In the genomic region with DNA sequence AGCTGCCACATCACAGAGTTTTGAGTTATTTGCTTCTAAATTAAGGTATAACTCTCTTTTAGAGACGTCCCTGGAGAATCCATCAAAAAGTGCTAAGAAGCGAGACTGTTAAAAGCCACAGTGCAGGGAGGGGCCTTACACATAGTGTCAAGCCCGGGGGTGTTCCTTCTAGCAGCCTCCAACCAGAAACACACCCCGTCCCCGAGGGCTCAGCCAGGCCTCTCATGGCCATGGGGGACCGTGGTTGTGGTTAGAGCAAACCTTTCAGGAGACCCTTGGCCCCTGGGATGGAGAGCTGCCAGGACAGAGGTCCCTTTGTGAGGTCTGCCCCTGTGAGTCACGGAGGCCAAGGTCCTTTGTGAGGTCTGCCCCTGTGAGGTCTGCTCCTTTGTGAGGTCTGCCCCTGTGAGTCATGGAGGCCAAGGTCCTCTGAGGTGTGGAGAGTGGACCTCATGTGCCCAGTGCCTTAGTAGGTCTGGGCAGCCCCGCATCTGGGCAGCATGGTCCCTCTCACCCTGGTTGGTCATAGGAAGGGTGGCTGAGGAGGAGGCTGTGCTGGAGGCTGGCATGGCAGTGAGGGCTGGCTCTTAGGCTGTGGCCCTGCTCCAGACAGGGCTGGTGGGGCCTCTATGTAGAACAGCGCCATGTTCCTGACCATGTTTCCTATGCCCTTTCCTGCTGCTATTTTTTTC, we compare ENCODE assay signal across 1 cellular context.
TF ChIP-seq lines count a peak whose summit lies in the region.

No MANE protein-coding gene starts in this region.

TF ChIP-seq in HepG2, 621 proteins besides CTCF, POLR2A, EP300 and RAD21 (continued from another document and continues in another):
- TF ChIP-seq NR2F2 (IDR thresholded peaks at IDR 0.05; ENCODE audit: borderline replicate concordance, low read depth): peak; percentile 92
- TF ChIP-seq ZNF713 (CRISPR knock-in tag; IDR thresholded peaks at IDR 0.05): no peak
- TF ChIP-seq ZNF570 (CRISPR knock-in tag; IDR thresholded peaks at IDR 0.05; ENCODE audit: borderline replicate concordance): no peak
- TF ChIP-seq POLR2AphosphoS2 (IDR thresholded peaks at IDR 0.05; ENCODE audit: low read depth, low read length): peak; percentile 81; the same call in 1 of the 2 replicates
- TF ChIP-seq ZNF672 (CRISPR knock-in tag; IDR thresholded peaks at IDR 0.05): no peak
- TF ChIP-seq NFRKB (IDR thresholded peaks at IDR 0.05): no peak
- TF ChIP-seq, protein P1, sequence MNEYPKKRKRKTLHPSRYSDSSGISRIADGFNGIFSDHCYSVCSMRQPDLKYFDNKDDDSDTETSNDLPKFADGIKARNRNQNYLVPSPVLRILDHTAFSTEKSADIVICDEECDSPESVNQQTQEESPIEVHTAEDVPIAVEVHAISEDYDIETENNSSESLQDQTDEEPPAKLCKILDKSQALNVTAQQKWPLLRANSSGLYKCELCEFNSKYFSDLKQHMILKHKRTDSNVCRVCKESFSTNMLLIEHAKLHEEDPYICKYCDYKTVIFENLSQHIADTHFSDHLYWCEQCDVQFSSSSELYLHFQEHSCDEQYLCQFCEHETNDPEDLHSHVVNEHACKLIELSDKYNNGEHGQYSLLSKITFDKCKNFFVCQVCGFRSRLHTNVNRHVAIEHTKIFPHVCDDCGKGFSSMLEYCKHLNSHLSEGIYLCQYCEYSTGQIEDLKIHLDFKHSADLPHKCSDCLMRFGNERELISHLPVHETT (CRISPR knock-in tag; conservative IDR thresholded peaks at IDR 0.05): 0 out of 2 replicates have a peak, but pooled peaks have one; percentile 58
- TF ChIP-seq, protein P2, sequence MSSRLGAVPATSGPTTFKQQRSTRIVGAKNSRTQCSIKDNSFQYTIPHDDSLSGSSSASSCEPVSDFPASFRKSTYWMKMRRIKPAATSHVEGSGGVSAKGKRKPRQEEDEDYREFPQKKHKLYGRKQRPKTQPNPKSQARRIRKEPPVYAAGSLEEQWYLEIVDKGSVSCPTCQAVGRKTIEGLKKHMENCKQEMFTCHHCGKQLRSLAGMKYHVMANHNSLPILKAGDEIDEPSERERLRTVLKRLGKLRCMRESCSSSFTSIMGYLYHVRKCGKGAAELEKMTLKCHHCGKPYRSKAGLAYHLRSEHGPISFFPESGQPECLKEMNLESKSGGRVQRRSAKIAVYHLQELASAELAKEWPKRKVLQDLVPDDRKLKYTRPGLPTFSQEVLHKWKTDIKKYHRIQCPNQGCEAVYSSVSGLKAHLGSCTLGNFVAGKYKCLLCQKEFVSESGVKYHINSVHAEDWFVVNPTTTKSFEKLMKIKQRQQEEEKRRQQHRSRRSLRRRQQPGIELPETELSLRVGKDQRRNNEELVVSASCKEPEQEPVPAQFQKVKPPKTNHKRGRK (CRISPR knock-in tag; IDR thresholded peaks at IDR 0.05): no peak
- TF ChIP-seq, protein P3, sequence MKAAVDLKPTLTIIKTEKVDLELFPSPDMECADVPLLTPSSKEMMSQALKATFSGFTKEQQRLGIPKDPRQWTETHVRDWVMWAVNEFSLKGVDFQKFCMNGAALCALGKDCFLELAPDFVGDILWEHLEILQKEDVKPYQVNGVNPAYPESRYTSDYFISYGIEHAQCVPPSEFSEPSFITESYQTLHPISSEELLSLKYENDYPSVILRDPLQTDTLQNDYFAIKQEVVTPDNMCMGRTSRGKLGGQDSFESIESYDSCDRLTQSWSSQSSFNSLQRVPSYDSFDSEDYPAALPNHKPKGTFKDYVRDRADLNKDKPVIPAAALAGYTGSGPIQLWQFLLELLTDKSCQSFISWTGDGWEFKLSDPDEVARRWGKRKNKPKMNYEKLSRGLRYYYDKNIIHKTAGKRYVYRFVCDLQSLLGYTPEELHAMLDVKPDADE (CRISPR knock-in tag; IDR thresholded peaks at IDR 0.05): no peak
- TF ChIP-seq HMG20B (CRISPR knock-in tag; conservative IDR thresholded peaks at IDR 0.05): peak; percentile 52; the same call in 1 of the 2 replicates
- peak; percentile 96 for TF ChIP-seq ZBTB7A (CRISPR knock-in tag; IDR thresholded peaks at IDR 0.05)
- TF ChIP-seq ZNF879 (CRISPR knock-in tag; IDR thresholded peaks at IDR 0.05): no peak
- peak; percentile 7 for TF ChIP-seq IKZF4 (CRISPR knock-in tag; IDR thresholded peaks at IDR 0.05; ENCODE audit: borderline replicate concordance, low read depth, not compliant biosample characterization)
- TF ChIP-seq MYNN (CRISPR knock-in tag; IDR thresholded peaks at IDR 0.05; ENCODE audit: low read depth): 0 out of 2 replicates have a peak, but pooled peaks have one; percentile 37
- TF ChIP-seq ZNF572 (CRISPR knock-in tag; IDR thresholded peaks at IDR 0.05): no peak
- TF ChIP-seq, protein P4, sequence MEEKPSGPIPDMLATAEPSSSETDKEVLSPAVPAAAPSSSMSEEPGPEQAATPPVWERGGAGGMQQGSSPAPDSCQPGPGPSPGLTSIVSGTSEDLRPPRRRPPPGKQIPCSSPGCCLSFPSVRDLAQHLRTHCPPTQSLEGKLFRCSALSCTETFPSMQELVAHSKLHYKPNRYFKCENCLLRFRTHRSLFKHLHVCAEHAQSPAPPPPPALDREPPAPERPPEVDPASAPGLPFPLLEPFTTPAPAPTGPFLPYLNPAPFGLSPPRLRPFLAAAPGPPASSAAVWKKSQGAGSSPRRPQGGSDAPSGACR (CRISPR knock-in tag; IDR thresholded peaks at IDR 0.05): peak; percentile 98; the same call in 1 of the 2 replicates
- TF ChIP-seq, protein P5, sequence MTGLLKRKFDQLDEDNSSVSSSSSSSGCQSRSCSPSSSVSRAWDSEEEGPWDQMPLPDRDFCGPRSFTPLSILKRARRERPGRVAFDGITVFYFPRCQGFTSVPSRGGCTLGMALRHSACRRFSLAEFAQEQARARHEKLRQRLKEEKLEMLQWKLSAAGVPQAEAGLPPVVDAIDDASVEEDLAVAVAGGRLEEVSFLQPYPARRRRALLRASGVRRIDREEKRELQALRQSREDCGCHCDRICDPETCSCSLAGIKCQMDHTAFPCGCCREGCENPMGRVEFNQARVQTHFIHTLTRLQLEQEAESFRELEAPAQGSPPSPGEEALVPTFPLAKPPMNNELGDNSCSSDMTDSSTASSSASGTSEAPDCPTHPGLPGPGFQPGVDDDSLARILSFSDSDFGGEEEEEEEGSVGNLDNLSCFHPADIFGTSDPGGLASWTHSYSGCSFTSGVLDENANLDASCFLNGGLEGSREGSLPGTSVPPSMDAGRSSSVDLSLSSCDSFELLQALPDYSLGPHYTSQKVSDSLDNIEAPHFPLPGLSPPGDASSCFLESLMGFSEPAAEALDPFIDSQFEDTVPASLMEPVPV (CRISPR knock-in tag; IDR thresholded peaks at IDR 0.05): peak; percentile 71; the same call in 1 of the 2 replicates
- TF ChIP-seq, protein P6, sequence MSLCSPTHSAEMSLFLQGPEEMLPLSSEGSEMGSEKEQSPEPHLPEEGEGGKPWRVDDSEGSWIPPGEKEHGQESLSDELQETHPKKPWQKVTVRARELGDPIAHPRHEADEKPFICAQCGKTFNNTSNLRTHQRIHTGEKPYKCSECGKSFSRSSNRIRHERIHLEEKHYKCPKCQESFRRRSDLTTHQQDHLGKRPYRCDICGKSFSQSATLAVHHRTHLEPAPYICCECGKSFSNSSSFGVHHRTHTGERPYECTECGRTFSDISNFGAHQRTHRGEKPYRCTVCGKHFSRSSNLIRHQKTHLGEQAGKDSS (CRISPR knock-in tag; IDR thresholded peaks at IDR 0.05; ENCODE audit: borderline replicate concordance, low read depth): peak; percentile 81
- peak; percentile 85 for TF ChIP-seq ZFY (CRISPR knock-in tag; IDR thresholded peaks at IDR 0.05)
- no peak for TF ChIP-seq SYNCRIP (IDR thresholded peaks at IDR 0.05; ENCODE audit: insufficient read depth, low read depth, low read length)
- TF ChIP-seq, protein P7, sequence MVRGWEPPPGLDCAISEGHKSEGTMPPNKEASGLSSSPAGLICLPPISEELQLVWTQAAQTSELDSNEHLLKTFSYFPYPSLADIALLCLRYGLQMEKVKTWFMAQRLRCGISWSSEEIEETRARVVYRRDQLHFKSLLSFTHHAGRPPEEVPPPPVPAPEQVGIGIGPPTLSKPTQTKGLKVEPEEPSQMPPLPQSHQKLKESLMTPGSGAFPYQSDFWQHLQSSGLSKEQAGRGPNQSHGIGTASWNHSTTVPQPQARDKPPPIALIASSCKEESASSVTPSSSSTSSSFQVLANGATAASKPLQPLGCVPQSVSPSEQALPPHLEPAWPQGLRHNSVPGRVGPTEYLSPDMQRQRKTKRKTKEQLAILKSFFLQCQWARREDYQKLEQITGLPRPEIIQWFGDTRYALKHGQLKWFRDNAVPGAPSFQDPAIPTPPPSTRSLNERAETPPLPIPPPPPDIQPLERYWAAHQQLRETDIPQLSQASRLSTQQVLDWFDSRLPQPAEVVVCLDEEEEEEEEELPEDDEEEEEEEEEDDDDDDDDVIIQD (CRISPR knock-in tag; IDR thresholded peaks at IDR 0.05; ENCODE audit: low read depth): peak; percentile 78; the same call in 1 of the 2 replicates
- TF ChIP-seq ZNF781 (CRISPR knock-in tag; IDR thresholded peaks at IDR 0.05; ENCODE audit: borderline replicate concordance, not compliant biosample characterization): no peak
- TF ChIP-seq, protein P8, sequence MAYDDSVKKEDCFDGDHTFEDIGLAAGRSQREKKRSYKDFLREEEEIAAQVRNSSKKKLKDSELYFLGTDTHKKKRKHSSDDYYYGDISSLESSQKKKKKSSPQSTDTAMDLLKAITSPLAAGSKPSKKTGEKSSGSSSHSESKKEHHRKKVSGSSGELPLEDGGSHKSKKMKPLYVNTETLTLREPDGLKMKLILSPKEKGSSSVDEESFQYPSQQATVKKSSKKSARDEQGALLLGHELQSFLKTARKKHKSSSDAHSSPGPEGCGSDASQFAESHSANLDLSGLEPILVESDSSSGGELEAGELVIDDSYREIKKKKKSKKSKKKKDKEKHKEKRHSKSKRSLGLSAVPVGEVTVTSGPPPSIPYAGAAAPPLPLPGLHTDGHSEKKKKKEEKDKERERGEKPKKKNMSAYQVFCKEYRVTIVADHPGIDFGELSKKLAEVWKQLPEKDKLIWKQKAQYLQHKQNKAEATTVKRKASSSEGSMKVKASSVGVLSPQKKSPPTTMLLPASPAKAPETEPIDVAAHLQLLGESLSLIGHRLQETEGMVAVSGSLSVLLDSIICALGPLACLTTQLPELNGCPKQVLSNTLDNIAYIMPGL (CRISPR knock-in tag; IDR thresholded peaks at IDR 0.05; ENCODE audit: borderline replicate concordance in 1 of 2, low read depth in 1 of 2): peak in 1 of 2 experiments; percentile 56; a peak in 2 of 4 replicates
- TF ChIP-seq ZFP1 (CRISPR knock-in tag; IDR thresholded peaks at IDR 0.05): no peak
- TF ChIP-seq, protein P9, sequence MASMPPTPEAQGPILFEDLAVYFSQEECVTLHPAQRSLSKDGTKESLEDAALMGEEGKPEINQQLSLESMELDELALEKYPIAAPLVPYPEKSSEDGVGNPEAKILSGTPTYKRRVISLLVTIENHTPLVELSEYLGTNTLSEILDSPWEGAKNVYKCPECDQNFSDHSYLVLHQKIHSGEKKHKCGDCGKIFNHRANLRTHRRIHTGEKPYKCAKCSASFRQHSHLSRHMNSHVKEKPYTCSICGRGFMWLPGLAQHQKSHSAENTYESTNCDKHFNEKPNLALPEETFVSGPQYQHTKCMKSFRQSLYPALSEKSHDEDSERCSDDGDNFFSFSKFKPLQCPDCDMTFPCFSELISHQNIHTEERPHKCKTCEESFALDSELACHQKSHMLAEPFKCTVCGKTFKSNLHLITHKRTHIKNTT (CRISPR knock-in tag; IDR thresholded peaks at IDR 0.05): no peak
- TF ChIP-seq ZNF878 (CRISPR knock-in tag; IDR thresholded peaks at IDR 0.05): no peak
- TF ChIP-seq THAP11 (CRISPR knock-in tag; IDR thresholded peaks at IDR 0.05): peak; percentile 63
- TF ChIP-seq, protein P10, sequence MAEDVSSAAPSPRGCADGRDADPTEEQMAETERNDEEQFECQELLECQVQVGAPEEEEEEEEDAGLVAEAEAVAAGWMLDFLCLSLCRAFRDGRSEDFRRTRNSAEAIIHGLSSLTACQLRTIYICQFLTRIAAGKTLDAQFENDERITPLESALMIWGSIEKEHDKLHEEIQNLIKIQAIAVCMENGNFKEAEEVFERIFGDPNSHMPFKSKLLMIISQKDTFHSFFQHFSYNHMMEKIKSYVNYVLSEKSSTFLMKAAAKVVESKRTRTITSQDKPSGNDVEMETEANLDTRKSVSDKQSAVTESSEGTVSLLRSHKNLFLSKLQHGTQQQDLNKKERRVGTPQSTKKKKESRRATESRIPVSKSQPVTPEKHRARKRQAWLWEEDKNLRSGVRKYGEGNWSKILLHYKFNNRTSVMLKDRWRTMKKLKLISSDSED (CRISPR knock-in tag; IDR thresholded peaks at IDR 0.05): no peak
- TF ChIP-seq, protein P11, sequence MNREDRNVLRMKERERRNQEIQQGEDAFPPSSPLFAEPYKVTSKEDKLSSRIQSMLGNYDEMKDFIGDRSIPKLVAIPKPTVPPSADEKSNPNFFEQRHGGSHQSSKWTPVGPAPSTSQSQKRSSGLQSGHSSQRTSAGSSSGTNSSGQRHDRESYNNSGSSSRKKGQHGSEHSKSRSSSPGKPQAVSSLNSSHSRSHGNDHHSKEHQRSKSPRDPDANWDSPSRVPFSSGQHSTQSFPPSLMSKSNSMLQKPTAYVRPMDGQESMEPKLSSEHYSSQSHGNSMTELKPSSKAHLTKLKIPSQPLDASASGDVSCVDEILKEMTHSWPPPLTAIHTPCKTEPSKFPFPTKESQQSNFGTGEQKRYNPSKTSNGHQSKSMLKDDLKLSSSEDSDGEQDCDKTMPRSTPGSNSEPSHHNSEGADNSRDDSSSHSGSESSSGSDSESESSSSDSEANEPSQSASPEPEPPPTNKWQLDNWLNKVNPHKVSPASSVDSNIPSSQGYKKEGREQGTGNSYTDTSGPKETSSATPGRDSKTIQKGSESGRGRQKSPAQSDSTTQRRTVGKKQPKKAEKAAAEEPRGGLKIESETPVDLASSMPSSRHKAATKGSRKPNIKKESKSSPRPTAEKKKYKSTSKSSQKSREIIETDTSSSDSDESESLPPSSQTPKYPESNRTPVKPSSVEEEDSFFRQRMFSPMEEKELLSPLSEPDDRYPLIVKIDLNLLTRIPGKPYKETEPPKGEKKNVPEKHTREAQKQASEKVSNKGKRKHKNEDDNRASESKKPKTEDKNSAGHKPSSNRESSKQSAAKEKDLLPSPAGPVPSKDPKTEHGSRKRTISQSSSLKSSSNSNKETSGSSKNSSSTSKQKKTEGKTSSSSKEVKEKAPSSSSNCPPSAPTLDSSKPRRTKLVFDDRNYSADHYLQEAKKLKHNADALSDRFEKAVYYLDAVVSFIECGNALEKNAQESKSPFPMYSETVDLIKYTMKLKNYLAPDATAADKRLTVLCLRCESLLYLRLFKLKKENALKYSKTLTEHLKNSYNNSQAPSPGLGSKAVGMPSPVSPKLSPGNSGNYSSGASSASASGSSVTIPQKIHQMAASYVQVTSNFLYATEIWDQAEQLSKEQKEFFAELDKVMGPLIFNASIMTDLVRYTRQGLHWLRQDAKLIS (CRISPR knock-in tag; IDR thresholded peaks at IDR 0.05): no peak
- TF ChIP-seq CBX1 (IDR thresholded peaks at IDR 0.05; ENCODE audit: low read depth): no peak
